Comparison of ENCODE assay signal across 17 cellular contexts in the genomic region with DNA sequence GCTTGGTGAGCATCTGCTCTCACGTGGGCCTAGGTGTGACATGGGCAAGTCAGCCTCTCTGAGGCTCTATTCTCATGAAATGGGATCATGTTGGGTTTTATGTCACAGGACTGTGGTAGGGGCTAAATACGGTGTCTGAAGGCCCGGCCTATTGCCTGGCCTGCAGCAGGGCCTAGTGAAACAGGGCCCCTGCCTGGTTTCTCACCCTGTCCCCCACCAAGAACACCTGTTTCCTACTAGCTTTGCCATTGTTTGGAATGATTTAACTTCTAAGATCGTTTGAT.
"Had no signal": no experiment of that assay in that cellular context is flagged by ENCODE, and none has a peak within 500 bp of the region (broad histone marks: within the 10 kb centered on the region; RNA-seq: fewer than 3 reads in every experiment).

No MANE protein-coding gene starts in this region.

- H3K4me3 ChIP-seq: colonic mucosa, heart left ventricle, mucosa of descending colon, right atrium auricular region, smooth muscle cell, suprapubic skin, thyroid gland had no signal

- DNase-seq: colonic mucosa; effector CD4-positive, alpha-beta T cell; foreskin melanocyte; heart left ventricle; hippocampal formation; kidney glomerular epithelial cell; mucosa of descending colon; natural killer cell; stimulated activated CD4-positive, alpha-beta T cell treated with anti-CD3 and anti-CD28 coated beads, Interleukin-2, amount 100 ng/mL, for 48 hours; stimulated activated naive CD8-positive, alpha-beta T cell treated with anti-CD3 and anti-CD28 coated beads, Interleukin-15, Interleukin-2, amounts not matched to agents 100 U/mL and 50 U/mL, for 24 hours; thyroid gland had no signal

- H3K9me3 ChIP-seq: colonic mucosa, heart left ventricle, mucosa of descending colon, right atrium auricular region, suprapubic skin, thyroid gland had no signal

- H3K27ac Mint-ChIP-seq: endodermal cell, natural killer cell, type B pancreatic cell had no signal

- H3K9me3 Mint-ChIP-seq: endodermal cell, natural killer cell, neural crest cell, type B pancreatic cell had no signal

- H3K27me3 ChIP-seq: colonic mucosa, heart left ventricle, right atrium auricular region, suprapubic skin, thyroid gland had no signal

- H3K27ac ChIP-seq: colonic mucosa, heart left ventricle, right atrium auricular region, suprapubic skin, thyroid gland had no signal

- ATAC-seq: heart left ventricle; mucosa of descending colon; natural killer cell; stimulated activated naive CD8-positive, alpha-beta T cell treated with anti-CD3 and anti-CD28 coated beads, Interleukin-15, Interleukin-2, amounts not matched to agents 100 U/mL and 50 U/mL, for 24 hours had no signal

- H3K36me3 ChIP-seq: colonic mucosa had no signal

- H3K4me1 Mint-ChIP-seq: endodermal cell, neural crest cell had no signal

- H3K27me3 Mint-ChIP-seq: type B pancreatic cell had no signal

- H3K4me3 Mint-ChIP-seq: endodermal cell, natural killer cell, neural crest cell, type B pancreatic cell had no signal

- H3K4me2 ChIP-seq: smooth muscle cell had no signal

- H3K4me1 ChIP-seq: colonic mucosa, suprapubic skin, thyroid gland had no signal
